Comparison of ENCODE assay signal across 22 cellular contexts in genomic region chr2:115483631-115484030, GRCh38.
"Had no signal": no experiment of that assay in that cellular context is flagged by ENCODE, and none has a peak within 500 bp of the region (broad histone marks: within the 10 kb centered on the region; RNA-seq: fewer than 3 reads in every experiment).

No MANE protein-coding gene starts in this region.

- DNase-seq: IMR-90, Karpas-422, KG1, NCI-H1092, NCI-H1105 treated with DMSO at 0.1 percent for 48 hours, NCI-H1417 treated with DMSO at 0.1 percent for 48 hours, NCI-H146, NCI-H1694 treated with DMSO at 0.1 percent for 48 hours, NCI-H1930, NCI-H2081, NCI-H2107, NCI-H2171, NCI-H345, NCI-H446 treated with DMSO at 0.1 percent for 48 hours, NCI-H510A treated with DMSO at 0.1 percent for 48 hours, NCI-H526, NCI-H82, Right ventricle myocardium superior, RPMI8226, SK-N-SH had no signal

- FAIRE-seq: HepG2, RCC 7860 had no signal

- H3K9ac ChIP-seq: SK-N-SH had no signal

- H3K9me3 ChIP-seq: SK-N-SH had no signal
